ENCODE assay signal across 21 cellular contexts in genomic region chr19:30086220-30086619, GRCh38.
DNase-seq lines count a peak whose midpoint lies in the region; FAIRE-seq and TF ChIP-seq lines count a peak whose summit lies in the region.
"Had no signal": no experiment of that assay in that cellular context is flagged by ENCODE, and none has a peak within 500 bp of the region (broad histone marks: within the 10 kb centered on the region; RNA-seq: fewer than 3 reads in every experiment).

No MANE protein-coding gene starts in this region.

- TF ChIP-seq CTCF in HEK293 (tag by site-specific recombination; IDR thresholded peaks at IDR 0.05) (no peak), kidney (IDR thresholded peaks at IDR 0.05; ENCODE audit: borderline replicate concordance, extremely low read depth, insufficient read depth) (no peak), spleen (IDR thresholded peaks at IDR 0.05 in 8 of 11, conservative IDR thresholded peaks at IDR 0.05 in 3 of 11) (no peak)

- CTCF ChIA-PET in HEK293 (lab: Yijun Ruan, JAX), result interaction anchor here (0.7 to 1.9 kb wide), 11 partner anchors 13 to 576 kb away, joined by 3 to 5 read pairs (median 3); no protein-coding TSS in a partner anchor
- CTCF ChIA-PET in activated CD4-positive, alpha-beta memory T cell treated with anti-CD3 and anti-CD28 coated beads for 36 hours (lab: Charles Lee), result no interaction called here

- peaks cover 0 to 10% (median 0%) of the 10 kb centered on the region in 7 donors for H3K27me3 ChIP-seq in spleen (replicated peaks in 1 of 7)
- H3K27me3 ChIP-seq: BLaER1 had no signal

- H3K4me1 Mint-ChIP-seq in activated CD4-positive, alpha-beta memory T cell treated with anti-CD3 and anti-CD28 coated beads for 36 hours (ENCODE audit: low read depth), result no peaks in the 10 kb centered on the region
- H3K4me1 Mint-ChIP-seq: CD14-positive monocyte; CD4-positive, alpha-beta memory T cell; GM23338 had no signal

- no peaks in the 10 kb centered on the region for H3K9me3 Mint-ChIP-seq in activated CD4-positive, alpha-beta memory T cell treated with anti-CD3 and anti-CD28 coated beads for 36 hours
- H3K9me3 Mint-ChIP-seq: CD14-positive monocyte had no signal

- intact Hi-C loops in kidney (cut with DNase I), result no loop called here
- intact Hi-C loops in spleen (cut with DNase I; ENCODE audit: low total_unique reads), result no loop called here
- intact Hi-C loops in activated CD4-positive, alpha-beta memory T cell treated with anti-CD3 and anti-CD28 coated beads for 36 hours (cut with micrococcal nuclease), result no loop called here

- POLR2A ChIA-PET in HEK293 (lab: Yijun Ruan, JAX), result no interaction called here
- POLR2A ChIA-PET in activated CD4-positive, alpha-beta memory T cell treated with anti-CD3 and anti-CD28 coated beads for 36 hours (lab: Charles Lee), result no interaction called here

- no peaks in the 10 kb centered on the region for H3K36me3 Mint-ChIP-seq in activated CD4-positive, alpha-beta memory T cell treated with anti-CD3 and anti-CD28 coated beads for 36 hours
- H3K36me3 Mint-ChIP-seq: CD14-positive monocyte; CD4-positive, alpha-beta memory T cell had no signal

- 81 to 96% (median 86%) methylated on average over 5 of the region's 5 CpGs for WGBS in spleen, 5 donors

- no peak for TF ChIP-seq POLR2A in spleen (IDR thresholded peaks at IDR 0.05)

- DNase-seq in SK-N-DZ (ENCODE audit: low spot score), result peak; percentile 47
- DNase-seq in kidney, result peak; percentile 9
- peak; percentile 10 for DNase-seq in spleen
- DNase-seq in activated CD8-positive, alpha-beta memory T cell treated with anti-CD3 and anti-CD28 coated beads for 24 hours, result no peak
- no peak for DNase-seq in activated effector memory CD4-positive, alpha-beta T cell treated with Interleukin-2 at 50 U/mL for 16 hours
- no peak for DNase-seq in activated CD4-positive, alpha-beta memory T cell treated with anti-CD3 and anti-CD28 coated beads for 36 hours
- DNase-seq: CD4-positive, alpha-beta memory T cell; DMS153; DMS79; GDM1; HCEC 1CT; IMR-90 had no signal

- H3K27me3 Mint-ChIP-seq in activated CD4-positive, alpha-beta memory T cell treated with anti-CD3 and anti-CD28 coated beads for 36 hours, result peaks cover 5% of the 10 kb centered on the region

- H3K4me3 Mint-ChIP-seq in activated CD4-positive, alpha-beta memory T cell treated with anti-CD3 and anti-CD28 coated beads for 36 hours, result no peak overlapping the region
- H3K4me3 Mint-ChIP-seq: CD14-positive monocyte; CD4-positive, alpha-beta memory T cell; GM23338 had no signal

- no peaks in the 10 kb centered on the region for H3K36me3 ChIP-seq in HEK293 (ENCODE audit: control insufficient read depth in 2 of 2, insufficient read depth in 1 of 2, low read length in 2 of 2)
- no peaks in the 10 kb centered on the region for H3K36me3 ChIP-seq in kidney (ENCODE audit: control insufficient read depth in 1 of 2, insufficient read depth in 2 of 2, low read length in 2 of 2)
- no peaks in the 10 kb centered on the region for H3K36me3 ChIP-seq in spleen
- H3K36me3 ChIP-seq: BLaER1 had no signal

- H3K27ac Mint-ChIP-seq in activated CD4-positive, alpha-beta memory T cell treated with anti-CD3 and anti-CD28 coated beads for 36 hours, result no peak overlapping the region
- H3K27ac Mint-ChIP-seq: CD14-positive monocyte had no signal

- H3K4me3 ChIP-seq in HEK293 (ENCODE audit: low read depth, low read length) (no peak overlapping the region), kidney (ENCODE audit: low read length in 2 of 2) (no peak overlapping the region), spleen (no peak overlapping the region)
- H3K4me3 ChIP-seq: BLaER1, GM23338 had no signal

- FAIRE-seq in kidney (lab: Jason Lieb, UNC), result no peak
- FAIRE-seq: A204.1, GM12892, GM18507, H54, HTR-8/SVneo had no signal

- H3K9me3 ChIP-seq in HEK293 (ENCODE audit: control insufficient read depth, insufficient read depth, low read depth, low read length), result 0 out of 2 replicates have a peak, but pooled peaks cover 2% of the 10 kb centered on the region
- H3K9me3 ChIP-seq in kidney (ENCODE audit: control insufficient read depth in 1 of 2, low read length in 2 of 2), result no peaks in the 10 kb centered on the region
- no peaks in the 10 kb centered on the region for H3K9me3 ChIP-seq in spleen
- H3K9me3 ChIP-seq: BLaER1 had no signal

- H3K27ac ChIP-seq in HEK293 (ENCODE audit: extremely low read depth, low read depth, low read length), result no peak overlapping the region
- no peak overlapping the region for H3K27ac ChIP-seq in kidney (ENCODE audit: low read depth in 2 of 2, low read length in 2 of 2)
- H3K27ac ChIP-seq in spleen, result no peak overlapping the region

- H3K9ac ChIP-seq in kidney (ENCODE audit: low read length in 2 of 2), result no peak overlapping the region
- H3K9ac ChIP-seq: BLaER1 had no signal

- H3K4me1 ChIP-seq in HEK293 (ENCODE audit: control insufficient read depth, insufficient read depth, low read length) (peaks cover 18% of the 10 kb centered on the region), kidney (ENCODE audit: control insufficient read depth in 1 of 2, insufficient read depth in 1 of 2, low read depth in 1 of 2, low read length in 2 of 2) (no peaks in the 10 kb centered on the region), spleen (peaks cover 0 to 9% (median 0%) of the 10 kb centered on the region in 6 donors)

TF ChIP-seq in HEK293, 187 proteins besides CTCF, POLR2A, EP300 and RAD21:
- TF ChIP-seq ZBTB20 (tag by site-specific recombination; IDR thresholded peaks at IDR 0.05) (no peak), ZNF335 (tag by site-specific recombination; conservative IDR thresholded peaks at IDR 0.05) (peak; percentile 69; the same call in 1 of the 2 replicates)
- TF ChIP-seq, protein P1, sequence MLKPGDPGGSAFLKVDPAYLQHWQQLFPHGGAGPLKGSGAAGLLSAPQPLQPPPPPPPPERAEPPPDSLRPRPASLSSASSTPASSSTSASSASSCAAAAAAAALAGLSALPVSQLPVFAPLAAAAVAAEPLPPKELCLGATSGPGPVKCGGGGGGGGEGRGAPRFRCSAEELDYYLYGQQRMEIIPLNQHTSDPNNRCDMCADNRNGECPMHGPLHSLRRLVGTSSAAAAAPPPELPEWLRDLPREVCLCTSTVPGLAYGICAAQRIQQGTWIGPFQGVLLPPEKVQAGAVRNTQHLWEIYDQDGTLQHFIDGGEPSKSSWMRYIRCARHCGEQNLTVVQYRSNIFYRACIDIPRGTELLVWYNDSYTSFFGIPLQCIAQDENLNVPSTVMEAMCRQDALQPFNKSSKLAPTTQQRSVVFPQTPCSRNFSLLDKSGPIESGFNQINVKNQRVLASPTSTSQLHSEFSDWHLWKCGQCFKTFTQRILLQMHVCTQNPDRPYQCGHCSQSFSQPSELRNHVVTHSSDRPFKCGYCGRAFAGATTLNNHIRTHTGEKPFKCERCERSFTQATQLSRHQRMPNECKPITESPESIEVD (tag by site-specific recombination; IDR thresholded peaks at IDR 0.05), result no peak
TF ChIP-seq in HEK293: peak in this region for 1.

Comparison
In these comparisons a context has a peak if more than half of its experiments do, and no peak if none do; other contexts are left out.
1. DNase-seq: peak in SK-N-DZ (single experiment), kidney (single experiment) and spleen (single experiment); none in activated CD8-positive, alpha-beta memory T cell treated with anti-CD3 and anti-CD28 coated beads for 24 hours (single experiment), activated effector memory CD4-positive, alpha-beta T cell treated with Interleukin-2 at 50 U/mL for 16 hours (single experiment) and activated CD4-positive, alpha-beta memory T cell treated with anti-CD3 and anti-CD28 coated beads for 36 hours (single experiment).